Comparison of ENCODE assay signal across 22 cellular contexts in the genomic region with DNA sequence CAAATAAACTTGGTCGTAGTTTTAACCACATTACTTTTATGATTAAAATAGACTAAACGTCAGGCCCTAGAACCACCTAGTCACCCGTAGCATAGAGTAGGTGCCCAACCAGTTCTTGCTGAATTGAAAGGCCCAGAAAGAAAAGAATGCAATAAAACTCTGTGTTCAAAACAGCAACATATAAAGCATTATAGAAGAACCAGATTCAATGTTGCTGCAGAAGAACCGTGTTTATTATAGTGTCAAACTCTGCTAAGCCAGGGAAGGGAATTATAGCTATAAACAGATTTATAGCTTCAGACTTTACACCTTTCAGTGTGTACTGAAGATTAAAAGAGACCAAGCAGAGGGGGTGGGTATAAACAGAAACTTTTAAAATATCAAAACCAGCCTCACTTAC.
DNase-seq lines count a peak whose midpoint lies in the region; ATAC-seq and TF ChIP-seq lines count a peak whose summit lies in the region.
"Had no signal": no experiment of that assay in that cellular context is flagged by ENCODE, and none has a peak within 500 bp of the region (broad histone marks: within the 10 kb centered on the region; RNA-seq: fewer than 3 reads in every experiment).

No MANE protein-coding gene starts in this region.

- WGBS in hepatocyte (ENCODE audit: low lambda C conversion rate, missing lambda C conversion rate): 40% methylated on average over 4 of the region's 4 CpGs
- WGBS in smooth muscle cell (ENCODE audit: low lambda C conversion rate): 72% methylated on average over 4 of the region's 4 CpGs

- H3F3A ChIP-seq in Loucy (ENCODE audit: low read depth) (0 out of 2 replicates have a peak, but pooled peaks cover 4% of the 10 kb centered on the region), smooth muscle cell (ENCODE audit: low read depth) (no peaks in the 10 kb centered on the region)

- H3K27me3 ChIP-seq in Loucy (ENCODE audit: insufficient read depth, low read length, poor library complexity, severe bottlenecking) (no peaks in the 10 kb centered on the region), hepatocyte (no peaks in the 10 kb centered on the region), smooth muscle cell (ENCODE audit: low read depth) (no peaks in the 10 kb centered on the region)
- H3K27me3 ChIP-seq: BE2C; BLaER1 treated with 17β-estradiol and CSF1 and Interleukin-3, amounts not matched to agents 10 nM and 100 nM had no signal

- H3K36me3 Mint-ChIP-seq in nephron (ENCODE audit: low read depth): peaks cover 7% of the 10 kb centered on the region
- H3K36me3 Mint-ChIP-seq: CD14-positive monocyte; CD8-positive, alpha-beta memory T cell had no signal

- ATAC-seq in HG03521 (IDR thresholded peaks at IDR 0.05; ENCODE audit: unreplicated experiment) (no peak), left lobe of liver (no peak)
- ATAC-seq: A549, GM23338, HCT116 had no signal

- H3K27ac ChIP-seq in hepatocyte (no peak overlapping the region), smooth muscle cell (ENCODE audit: low read depth) (no peak overlapping the region)
- H3K27ac ChIP-seq: A549; BLaER1 treated with 17β-estradiol and CSF1 and Interleukin-3, amounts not matched to agents 10 nM and 100 nM had no signal

- peak overlapping the region; percentile 7 to 80 (median 14) for H3K27ac Mint-ChIP-seq in nephron
- H3K27ac Mint-ChIP-seq: CD14-positive monocyte; CD4-positive, alpha-beta T cell; CD8-positive, alpha-beta memory T cell; GM23338; H9; HFFc6 had no signal

- H3K36me3 ChIP-seq in Loucy (ENCODE audit: insufficient read depth, low read length) (no peaks in the 10 kb centered on the region), hepatocyte (replicated peaks; ENCODE audit: insufficient read depth, low read depth) (no peaks in the 10 kb centered on the region), smooth muscle cell (ENCODE audit: low read depth) (no peaks in the 10 kb centered on the region)
- H3K36me3 ChIP-seq: BE2C; BLaER1 treated with 17β-estradiol and CSF1 and Interleukin-3, amounts not matched to agents 10 nM and 100 nM had no signal

- no peak overlapping the region for H3K4me3 Mint-ChIP-seq in nephron
- H3K4me3 Mint-ChIP-seq: CD14-positive monocyte; CD4-positive, alpha-beta T cell; CD8-positive, alpha-beta memory T cell; GM23338; H9; HFFc6 had no signal

- peaks cover 48% of the 10 kb centered on the region for H3K4me1 ChIP-seq in Loucy (ENCODE audit: insufficient read depth, low read length, poor library complexity, severe bottlenecking)
- no peaks in the 10 kb centered on the region for H3K4me1 ChIP-seq in hepatocyte (ENCODE audit: insufficient read depth)
- H3K4me1 ChIP-seq in smooth muscle cell (ENCODE audit: low read depth): no peaks in the 10 kb centered on the region
- H3K4me1 ChIP-seq: A549, BE2C had no signal

- H3K27me3 Mint-ChIP-seq in nephron (ENCODE audit: low read depth): no peaks in the 10 kb centered on the region
- H3K27me3 Mint-ChIP-seq: CD4-positive, alpha-beta T cell had no signal

- TF ChIP-seq CTCF in Loucy (conservative IDR thresholded peaks at IDR 0.05; ENCODE audit: low read length) (no peak), hepatocyte (IDR thresholded peaks at IDR 0.05; ENCODE audit: poor library complexity) (no peak), nephron (IDR thresholded peaks at IDR 0.05; ENCODE audit: unreplicated experiment in 3 of 3) (no peak), smooth muscle cell (IDR thresholded peaks at IDR 0.05; ENCODE audit: borderline replicate concordance, insufficient read depth, poor library complexity, severe bottlenecking) (no peak)

- H4K20me1 ChIP-seq in Loucy (ENCODE audit: insufficient read depth, low read length, poor library complexity, severe bottlenecking) (no peaks in the 10 kb centered on the region), hepatocyte (ENCODE audit: insufficient read depth, poor library complexity, severe bottlenecking) (no peaks in the 10 kb centered on the region), smooth muscle cell (ENCODE audit: low read depth) (no peaks in the 10 kb centered on the region)
- H4K20me1 ChIP-seq: BLaER1 treated with 17β-estradiol and CSF1 and Interleukin-3, amounts not matched to agents 10 nM and 100 nM had no signal

- H2AFZ ChIP-seq in Loucy (ENCODE audit: low read length) (no peak overlapping the region), hepatocyte (no peak overlapping the region), smooth muscle cell (ENCODE audit: low read depth) (peak overlapping the region; percentile 60)
- H2AFZ ChIP-seq: GM23338 had no signal

- H3K9me2 ChIP-seq in Loucy (replicated peaks; ENCODE audit: low read depth, low read length) (no peaks in the 10 kb centered on the region), hepatocyte (replicated peaks; ENCODE audit: insufficient read depth) (no peaks in the 10 kb centered on the region)

- peaks cover 27% of the 10 kb centered on the region for H3K4me1 Mint-ChIP-seq in nephron
- H3K4me1 Mint-ChIP-seq: CD14-positive monocyte; CD8-positive, alpha-beta memory T cell had no signal

- H3K9me3 Mint-ChIP-seq in nephron: peaks cover 3% of the 10 kb centered on the region
- H3K9me3 Mint-ChIP-seq: CD4-positive, alpha-beta T cell; CD8-positive, alpha-beta memory T cell; GM23338; H9; HFFc6 had no signal

- H3K79me2 ChIP-seq in Loucy (ENCODE audit: insufficient read depth, low read length) (no peaks in the 10 kb centered on the region), hepatocyte (no peaks in the 10 kb centered on the region), smooth muscle cell (ENCODE audit: low read depth) (no peaks in the 10 kb centered on the region)

- no peak for DNase-seq in hepatocyte (ENCODE audit: low spot score)
- no peak for DNase-seq in smooth muscle cell (lab: John Stamatoyannopoulos, UW; ENCODE audit: unreplicated experiment)
- DNase-seq in GM19238 (ENCODE audit: insufficient read length, low spot score): no peak
- no peak for DNase-seq in mucosa of gallbladder (ENCODE audit: low spot score)
- DNase-seq in left lobe of liver (ENCODE audit: low spot score): no peak
- DNase-seq: 8988T; ACHN; AML-193; BE2C; CD4-positive, alpha-beta T cell; CD8-positive, alpha-beta memory T cell; DND-41; H9; HFFc6 had no signal

- no peaks in the 10 kb centered on the region for H3K9me3 ChIP-seq in Loucy (ENCODE audit: insufficient read depth, low read depth, low read length)
- no peaks in the 10 kb centered on the region for H3K9me3 ChIP-seq in hepatocyte (ENCODE audit: low read depth)
- no peaks in the 10 kb centered on the region for H3K9me3 ChIP-seq in smooth muscle cell (replicated peaks; ENCODE audit: low read depth)
- H3K9me3 ChIP-seq: A549, BE2C had no signal

- H3K9ac ChIP-seq in Loucy (ENCODE audit: low read depth, low read length, poor library complexity, severe bottlenecking) (no peak overlapping the region), smooth muscle cell (ENCODE audit: low read depth) (no peak overlapping the region)
- H3K9ac ChIP-seq: BLaER1 treated with 17β-estradiol and CSF1 and Interleukin-3, amounts not matched to agents 10 nM and 100 nM had no signal

- H3K4me3 ChIP-seq in Loucy (ENCODE audit: low read length, poor library complexity, severe bottlenecking) (no peak overlapping the region), hepatocyte (no peak overlapping the region), smooth muscle cell (no peak overlapping the region)
- H3K4me3 ChIP-seq: A549; BLaER1 treated with 17β-estradiol and CSF1 and Interleukin-3, amounts not matched to agents 10 nM and 100 nM; GM23338 had no signal

- H3K4me2 ChIP-seq in Loucy (ENCODE audit: low read depth, low read length, poor library complexity, severe bottlenecking) (peak overlapping the region; percentile 12), hepatocyte (peak overlapping the region; percentile 32), smooth muscle cell (no peak overlapping the region)
- H3K4me2 ChIP-seq: A549; BLaER1 treated with 17β-estradiol and CSF1 and Interleukin-3, amounts not matched to agents 10 nM and 100 nM; GM23338 had no signal
